Comparison of ENCODE assay signal across 11 cellular contexts in genomic region chr20:20549699-20550098, GRCh38.
A peak's percentile ranks its signal among the peaks of the same experiment; 100 is the strongest.
DNase-seq lines count a peak whose midpoint lies in the region; ATAC-seq and TF ChIP-seq lines count a peak whose summit lies in the region.
"Had no signal": no experiment of that assay in that cellular context is flagged by ENCODE, and none has a peak within 500 bp of the region (broad histone marks: within the 10 kb centered on the region; RNA-seq: fewer than 3 reads in every experiment).

No MANE protein-coding gene starts in this region.

- TF ChIP-seq CTCF in AG09309 (IDR thresholded peaks at IDR 0.05; ENCODE audit: control insufficient read depth, insufficient read depth, low read depth, low read length, missing control alignments) (no peak), osteocyte (IDR thresholded peaks at IDR 0.05) (no peak)

- intact Hi-C loops in activated T-helper 1 cell treated with anti-CD3 and anti-CD28 coated beads, Interleukin-12 subunit alpha, Interleukin-12 subunit beta, Interleukin-2, Interleukin-4 antibody, amounts not matched to agents 30 ng/mL and 10 ng/mL and 1 ng/mL, durations not matched to agents 14 hours and 24 hours and 36 hours (cut with micrococcal nuclease) = no loop called here
- intact Hi-C loops in cardiac septum (cut with DNase I) = no loop called here

- peaks cover 9% of the 10 kb centered on the region for H3K36me3 Mint-ChIP-seq in activated T-helper 1 cell treated with anti-CD3 and anti-CD28 coated beads, Interleukin-12 subunit alpha, Interleukin-12 subunit beta, Interleukin-2, Interleukin-4 antibody, amounts not matched to agents 30 ng/mL and 10 ng/mL and 1 ng/mL, durations not matched to agents 14 hours and 24 hours and 36 hours (ENCODE audit: low read depth)
- H3K36me3 Mint-ChIP-seq in osteocyte (ENCODE audit: unreplicated experiment) = peaks cover 14% of the 10 kb centered on the region
- H3K36me3 Mint-ChIP-seq in T-helper 17 cell (ENCODE audit: low read depth) = peaks cover 5% of the 10 kb centered on the region

- H3K4me1 Mint-ChIP-seq in activated T-helper 1 cell treated with anti-CD3 and anti-CD28 coated beads, Interleukin-12 subunit alpha, Interleukin-12 subunit beta, Interleukin-2, Interleukin-4 antibody, amounts not matched to agents 30 ng/mL and 10 ng/mL and 1 ng/mL, durations not matched to agents 14 hours and 24 hours and 36 hours (ENCODE audit: low read depth) = peaks cover 33% of the 10 kb centered on the region
- H3K4me1 Mint-ChIP-seq in osteocyte (ENCODE audit: unreplicated experiment) (peaks cover 3% of the 10 kb centered on the region), T-helper 17 cell (peaks cover 8% of the 10 kb centered on the region)

- no peaks in the 10 kb centered on the region for H3K9me3 ChIP-seq in T-helper 17 cell (ENCODE audit: control insufficient read depth, low read length, poor library complexity, severe bottlenecking)

- H3K9me3 Mint-ChIP-seq in activated T-helper 1 cell treated with anti-CD3 and anti-CD28 coated beads, Interleukin-12 subunit alpha, Interleukin-12 subunit beta, Interleukin-2, Interleukin-4 antibody, amounts not matched to agents 30 ng/mL and 10 ng/mL and 1 ng/mL, durations not matched to agents 14 hours and 24 hours and 36 hours = no peaks in the 10 kb centered on the region
- H3K9me3 Mint-ChIP-seq in osteocyte (ENCODE audit: unreplicated experiment) = no peaks in the 10 kb centered on the region
- H3K9me3 Mint-ChIP-seq: naive B cell had no signal

- H3K4me3 Mint-ChIP-seq in activated T-helper 1 cell treated with anti-CD3 and anti-CD28 coated beads, Interleukin-12 subunit alpha, Interleukin-12 subunit beta, Interleukin-2, Interleukin-4 antibody, amounts not matched to agents 30 ng/mL and 10 ng/mL and 1 ng/mL, durations not matched to agents 14 hours and 24 hours and 36 hours = no peak overlapping the region
- H3K4me3 Mint-ChIP-seq in osteocyte (ENCODE audit: unreplicated experiment) = no peak overlapping the region
- no peak overlapping the region for H3K4me3 Mint-ChIP-seq in T-helper 17 cell
- H3K4me3 Mint-ChIP-seq: naive B cell had no signal

- ATAC-seq in T-helper 17 cell = no peak

- no peak overlapping the region for H3K4me3 ChIP-seq in AG09309 (ENCODE audit: control insufficient read depth, low read depth, low read length)
- H3K4me3 ChIP-seq: heart left ventricle had no signal

- peak overlapping the region; percentile 52 for H3K27ac Mint-ChIP-seq in activated T-helper 1 cell treated with anti-CD3 and anti-CD28 coated beads, Interleukin-12 subunit alpha, Interleukin-12 subunit beta, Interleukin-2, Interleukin-4 antibody, amounts not matched to agents 30 ng/mL and 10 ng/mL and 1 ng/mL, durations not matched to agents 14 hours and 24 hours and 36 hours
- H3K27ac Mint-ChIP-seq in osteocyte (ENCODE audit: unreplicated experiment) (no peak overlapping the region), T-helper 17 cell (no peak overlapping the region)
- H3K27ac Mint-ChIP-seq: naive B cell had no signal

- no peaks in the 10 kb centered on the region for H3K27me3 Mint-ChIP-seq in activated T-helper 1 cell treated with anti-CD3 and anti-CD28 coated beads, Interleukin-12 subunit alpha, Interleukin-12 subunit beta, Interleukin-2, Interleukin-4 antibody, amounts not matched to agents 30 ng/mL and 10 ng/mL and 1 ng/mL, durations not matched to agents 14 hours and 24 hours and 36 hours (ENCODE audit: insufficient read depth)
- no peaks in the 10 kb centered on the region for H3K27me3 Mint-ChIP-seq in osteocyte (ENCODE audit: unreplicated experiment)
- no peaks in the 10 kb centered on the region for H3K27me3 Mint-ChIP-seq in T-helper 17 cell
- H3K27me3 Mint-ChIP-seq: naive B cell had no signal

- DNase-seq in AG09309 (ENCODE audit: low read depth) (peak; percentile 38), HPDE6-E6E7 (ENCODE audit: extremely low spot score) (peak; percentile 93), hepatic stellate cell (ENCODE audit: low spot score) (peak; percentile 54), osteocyte (ENCODE audit: extremely low spot score, unreplicated experiment) (no peak), cardiac septum (ENCODE audit: low spot score) (no peak), T-helper 17 cell (no peak)
- DNase-seq in activated T-helper 1 cell treated with anti-CD3 and anti-CD28 coated beads, Interleukin-12 subunit alpha, Interleukin-12 subunit beta, Interleukin-2, Interleukin-4 antibody, amounts not matched to agents 30 ng/mL and 10 ng/mL and 1 ng/mL, durations not matched to agents 14 hours and 24 hours and 36 hours (ENCODE audit: low spot score) = no peak
- DNase-seq in stimulated activated CD4-positive, alpha-beta T cell treated with anti-CD3 and anti-CD28 coated beads, Interleukin-15, amount 100 ng/mL, for 24 hours = no peak
- DNase-seq: heart left ventricle; naive B cell; stimulated activated CD4-positive, alpha-beta T cell treated with anti-CD3 and anti-CD28 coated beads, Interleukin-4, amount 100 ng/mL, for 1 hour had no signal

Comparison
In these comparisons a context has a peak if more than half of its experiments do, and no peak if none do; other contexts are left out.
1. DNase-seq: peak in AG09309 (single experiment), HPDE6-E6E7 (single experiment) and hepatic stellate cell (single experiment); none in activated T-helper 1 cell treated with anti-CD3 and anti-CD28 coated beads, Interleukin-12 subunit alpha, Interleukin-12 subunit beta, Interleukin-2, Interleukin-4 antibody, amounts not matched to agents 30 ng/mL and 10 ng/mL and 1 ng/mL, durations not matched to agents 14 hours and 24 hours and 36 hours (single experiment), stimulated activated CD4-positive, alpha-beta T cell treated with anti-CD3 and anti-CD28 coated beads, Interleukin-15, amount 100 ng/mL, for 24 hours (single experiment), osteocyte (single experiment), cardiac septum (single experiment) and T-helper 17 cell (0 of 3).